In genomic region chrX:110341189-110342035, GRCh38 we compare ENCODE assay signal across 10 cellular contexts. TPM values are rescaled to one million over a fixed set of nuclear protein-coding genes. Genes with fewer than 3 reads are reported as not detected.
DNase-seq lines count a peak whose midpoint lies in the region; ATAC-seq lines count a peak whose summit lies in the region.
"Had no signal": no experiment of that assay in that cellular context is flagged by ENCODE, and none has a peak within 500 bp of the region (broad histone marks: within the 10 kb centered on the region; RNA-seq: fewer than 3 reads in every experiment).

No MANE protein-coding gene starts in this region.

- ATAC-seq in HG03039 (IDR thresholded peaks at IDR 0.05; ENCODE audit: unreplicated experiment) = peak; percentile 51
- ATAC-seq in stimulated activated effector memory CD8-positive, alpha-beta T cell treated with anti-CD3 and anti-CD28 coated beads, Interleukin-12 subunit alpha, Interleukin-12 subunit beta, amount 100 ng/mL, for 72 hours = peak; percentile 99

- H3K4me3 Mint-ChIP-seq in stimulated activated effector memory CD8-positive, alpha-beta T cell treated with anti-CD3 and anti-CD28 coated beads, Interleukin-12 subunit alpha, Interleukin-12 subunit beta, amount 100 ng/mL, for 72 hours = no peak overlapping the region
- H3K4me3 Mint-ChIP-seq in activated T-helper 2 cell treated with anti-CD3 and anti-CD28 coated beads, Interferon-gamma antibody, Interleukin-2, Interleukin-4, amounts not matched to agents 10 μg/mL and 5 μg/mL and 100 μg/mL, durations not matched to agents 14 hours and 24 hours and 36 hours (ENCODE audit: low read depth) = no peak overlapping the region
- H3K4me3 Mint-ChIP-seq: B cell had no signal

- H3K4me1 Mint-ChIP-seq in stimulated activated effector memory CD8-positive, alpha-beta T cell treated with anti-CD3 and anti-CD28 coated beads, Interleukin-12 subunit alpha, Interleukin-12 subunit beta, amount 100 ng/mL, for 72 hours = no peaks in the 10 kb centered on the region
- H3K4me1 Mint-ChIP-seq in activated T-helper 2 cell treated with anti-CD3 and anti-CD28 coated beads, Interferon-gamma antibody, Interleukin-2, Interleukin-4, amounts not matched to agents 10 μg/mL and 5 μg/mL and 100 μg/mL, durations not matched to agents 14 hours and 24 hours and 36 hours (ENCODE audit: low read depth) = no peaks in the 10 kb centered on the region

- peak overlapping the region; percentile 93 for H3K27ac Mint-ChIP-seq in stimulated activated effector memory CD8-positive, alpha-beta T cell treated with anti-CD3 and anti-CD28 coated beads, Interleukin-12 subunit alpha, Interleukin-12 subunit beta, amount 100 ng/mL, for 72 hours
- H3K27ac Mint-ChIP-seq in activated T-helper 2 cell treated with anti-CD3 and anti-CD28 coated beads, Interferon-gamma antibody, Interleukin-2, Interleukin-4, amounts not matched to agents 10 μg/mL and 5 μg/mL and 100 μg/mL, durations not matched to agents 14 hours and 24 hours and 36 hours = no peak overlapping the region
- H3K27ac Mint-ChIP-seq: B cell had no signal

- H3K9me3 Mint-ChIP-seq in stimulated activated effector memory CD8-positive, alpha-beta T cell treated with anti-CD3 and anti-CD28 coated beads, Interleukin-12 subunit alpha, Interleukin-12 subunit beta, amount 100 ng/mL, for 72 hours = no peaks in the 10 kb centered on the region
- H3K9me3 Mint-ChIP-seq in activated T-helper 2 cell treated with anti-CD3 and anti-CD28 coated beads, Interferon-gamma antibody, Interleukin-2, Interleukin-4, amounts not matched to agents 10 μg/mL and 5 μg/mL and 100 μg/mL, durations not matched to agents 14 hours and 24 hours and 36 hours = no peaks in the 10 kb centered on the region

- no peaks in the 10 kb centered on the region for H3K27me3 Mint-ChIP-seq in activated T-helper 2 cell treated with anti-CD3 and anti-CD28 coated beads, Interferon-gamma antibody, Interleukin-2, Interleukin-4, amounts not matched to agents 10 μg/mL and 5 μg/mL and 100 μg/mL, durations not matched to agents 14 hours and 24 hours and 36 hours (ENCODE audit: low read depth)
- H3K27me3 Mint-ChIP-seq: B cell had no signal

- intact Hi-C loops in activated T-helper 2 cell treated with anti-CD3 and anti-CD28 coated beads, Interferon-gamma antibody, Interleukin-2, Interleukin-4, amounts not matched to agents 10 μg/mL and 5 μg/mL and 100 μg/mL, durations not matched to agents 14 hours and 24 hours and 36 hours (cut with micrococcal nuclease) = no loop called here

- peak; percentile 68 for DNase-seq in NOMO-1 treated with DMSO at 0.1 percent for 48 hours (lab: John Stamatoyannopoulos, UW; ENCODE audit: unreplicated experiment)
- DNase-seq in NOMO-1 treated with dmso at 0.1 percent for 144 hours (lab: John Stamatoyannopoulos, UW; ENCODE audit: unreplicated experiment) = no peak
- DNase-seq in SW480 (ENCODE audit: low spot score) = peak; percentile 50
- peak in 1 of 2 donors; percentile 47 for DNase-seq in stimulated activated effector memory CD8-positive, alpha-beta T cell treated with anti-CD3 and anti-CD28 coated beads, Interleukin-12 subunit alpha, Interleukin-12 subunit beta, amount 100 ng/mL, for 72 hours (ENCODE audit: low spot score in 2 of 2)
- no peak for DNase-seq in SKM-1 treated with dmso at 0.1 percent for 144 hours (lab: John Stamatoyannopoulos, UW; ENCODE audit: unreplicated experiment)
- no peak for DNase-seq in ecto neural progenitor cell (ENCODE audit: low spot score)
- no peak for DNase-seq in activated T-helper 2 cell treated with anti-CD3 and anti-CD28 coated beads, Interferon-gamma antibody, Interleukin-2, Interleukin-4, amounts not matched to agents 10 μg/mL and 5 μg/mL and 100 μg/mL, durations not matched to agents 14 hours and 24 hours and 36 hours (ENCODE audit: low spot score)

- H3K36me3 Mint-ChIP-seq in stimulated activated effector memory CD8-positive, alpha-beta T cell treated with anti-CD3 and anti-CD28 coated beads, Interleukin-12 subunit alpha, Interleukin-12 subunit beta, amount 100 ng/mL, for 72 hours = no peaks in the 10 kb centered on the region
- no peaks in the 10 kb centered on the region for H3K36me3 Mint-ChIP-seq in activated T-helper 2 cell treated with anti-CD3 and anti-CD28 coated beads, Interferon-gamma antibody, Interleukin-2, Interleukin-4, amounts not matched to agents 10 μg/mL and 5 μg/mL and 100 μg/mL, durations not matched to agents 14 hours and 24 hours and 36 hours (ENCODE audit: low read depth)

RNA-seq across cellular contexts. Expression of gene RTL9, which starts 17.2 kb away (rescaled TPM):
- not detected in 2 replicates for total RNA-seq in activated T-helper 2 cell treated with anti-CD3 and anti-CD28 coated beads, Interferon-gamma antibody, Interleukin-2, Interleukin-4, amounts not matched to agents 10 μg/mL and 5 μg/mL and 100 μg/mL, durations not matched to agents 14 hours and 24 hours and 36 hours
- total RNA-seq: B cell, glomerular endothelial cell had no signal

RNA-seq across cellular contexts. Expression of gene AMMECR1, which starts 23.5 kb away (rescaled TPM):
- total RNA-seq in activated T-helper 2 cell treated with anti-CD3 and anti-CD28 coated beads, Interferon-gamma antibody, Interleukin-2, Interleukin-4, amounts not matched to agents 10 μg/mL and 5 μg/mL and 100 μg/mL, durations not matched to agents 14 hours and 24 hours and 36 hours = 10.6 and 12.3 TPM in 2 replicates

Comparison
In these comparisons a context has a peak if more than half of its experiments do, and no peak if none do; other contexts are left out.
1. DNase-seq: peak in NOMO-1 treated with DMSO at 0.1 percent for 48 hours (single experiment) and SW480 (single experiment); none in NOMO-1 treated with dmso at 0.1 percent for 144 hours (single experiment), SKM-1 treated with dmso at 0.1 percent for 144 hours (single experiment), ecto neural progenitor cell (single experiment) and activated T-helper 2 cell treated with anti-CD3 and anti-CD28 coated beads, Interferon-gamma antibody, Interleukin-2, Interleukin-4, amounts not matched to agents 10 μg/mL and 5 μg/mL and 100 μg/mL, durations not matched to agents 14 hours and 24 hours and 36 hours (single experiment).